In the genomic region with DNA sequence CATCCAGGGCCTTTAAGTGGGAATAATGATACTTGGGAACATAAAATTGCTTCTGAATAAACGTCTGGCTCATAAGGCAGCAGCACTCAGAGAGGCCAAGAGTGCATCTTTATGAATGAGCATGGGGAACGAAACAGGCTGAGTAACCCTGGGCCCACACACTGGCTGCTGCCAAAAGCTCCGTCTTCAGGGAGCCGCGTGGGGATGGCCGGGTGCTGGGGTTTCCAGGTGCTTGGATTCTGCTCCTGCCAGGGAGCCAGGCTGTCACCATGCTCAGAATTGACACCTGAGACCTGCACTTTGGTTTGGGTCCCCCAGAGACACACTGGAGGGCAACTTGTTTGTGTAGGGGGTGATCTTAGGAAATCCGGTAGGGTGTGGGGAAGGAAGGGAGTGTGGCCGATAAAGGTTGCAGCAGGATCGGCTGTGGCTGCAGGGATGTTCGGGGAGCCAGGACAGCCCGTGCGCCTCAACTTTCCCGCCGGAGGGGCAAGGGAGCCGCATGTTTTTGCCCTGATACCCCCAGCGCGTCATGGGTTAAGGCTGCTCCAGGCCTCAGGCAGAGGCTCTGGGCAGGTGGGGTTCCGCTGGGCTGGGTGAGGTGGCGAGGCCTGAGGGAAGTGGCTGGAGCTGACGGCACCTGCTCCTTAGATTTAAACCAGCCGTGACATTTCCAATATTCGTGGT, we compare ENCODE assay signal across 16 cellular contexts.
"Had no signal": no experiment of that assay in that cellular context is flagged by ENCODE, and none has a peak within 500 bp of the region (broad histone marks: within the 10 kb centered on the region; RNA-seq: fewer than 3 reads in every experiment).

No MANE protein-coding gene starts in this region.

- H3K4me3 ChIP-seq: gastroesophageal sphincter, mucosa of descending colon, skin epidermis, transverse colon, vagina had no signal

- DNase-seq: activated B cell treated with CpG ODN at 0.5 μM for 24 hours; activated CD4-positive, alpha-beta T cell treated with anti-CD3 and anti-CD28 coated beads, Interleukin-2, amount 10 ng/mL, durations not matched to agents 24 days and 14 days; activated CD8-positive, alpha-beta memory T cell treated with anti-CD3 and anti-CD28 coated beads, Interleukin-2, amount 50 U/mL, for 4 hours; activated CD8-positive, alpha-beta T cell treated with anti-CD3 and anti-CD28 coated beads, Interleukin-2, amount 10 ng/mL, durations not matched to agents 7 days and 5 days; activated T-cell treated with anti-CD3 and anti-CD28 coated beads, Interleukin-2, amount 50 U/mL, for 72 hours; erythroblast; naive thymus-derived CD4-positive, alpha-beta T cell; stimulated activated CD4-positive, alpha-beta T cell treated with anti-CD3 and anti-CD28 coated beads, Interleukin-4, amount 100 ng/mL, for 4 hours; stimulated activated CD8-positive, alpha-beta memory T cell treated with anti-CD3 and anti-CD28 coated beads, Interleukin-4, amount 100 ng/mL, for 48 hours; stimulated activated naive CD4-positive, alpha-beta T cell treated with Interleukin-2 at 50 U/mL for 16 hours; transverse colon had no signal

- H3K36me3 ChIP-seq: gastroesophageal sphincter, transverse colon, vagina had no signal

- ATAC-seq: activated CD8-positive, alpha-beta T cell treated with anti-CD3 and anti-CD28 coated beads, Interleukin-2, amount 10 ng/mL, durations not matched to agents 7 days and 5 days; activated T-cell treated with anti-CD3 and anti-CD28 coated beads, Interleukin-2, amount 50 U/mL, for 72 hours; gastroesophageal sphincter; left lobe of liver; mucosa of descending colon; naive thymus-derived CD4-positive, alpha-beta T cell had no signal

- H3K4me1 ChIP-seq: gastroesophageal sphincter, transverse colon, vagina had no signal

- H3K27me3 ChIP-seq: vagina had no signal

- H3K27ac ChIP-seq: gastroesophageal sphincter, skin epidermis, transverse colon, vagina had no signal

- H3K9me3 ChIP-seq: mucosa of descending colon, vagina had no signal
